1 cellular context compared by ENCODE assay signal in genomic region chr15:80982205-80982604, GRCh38.
TF ChIP-seq lines count a peak whose summit lies in the region.

No MANE protein-coding gene starts in this region.

TF ChIP-seq in Ishikawa, 13 proteins besides CTCF, POLR2A, EP300 and RAD21 (continued from another document):
- TF ChIP-seq, protein P1, sequence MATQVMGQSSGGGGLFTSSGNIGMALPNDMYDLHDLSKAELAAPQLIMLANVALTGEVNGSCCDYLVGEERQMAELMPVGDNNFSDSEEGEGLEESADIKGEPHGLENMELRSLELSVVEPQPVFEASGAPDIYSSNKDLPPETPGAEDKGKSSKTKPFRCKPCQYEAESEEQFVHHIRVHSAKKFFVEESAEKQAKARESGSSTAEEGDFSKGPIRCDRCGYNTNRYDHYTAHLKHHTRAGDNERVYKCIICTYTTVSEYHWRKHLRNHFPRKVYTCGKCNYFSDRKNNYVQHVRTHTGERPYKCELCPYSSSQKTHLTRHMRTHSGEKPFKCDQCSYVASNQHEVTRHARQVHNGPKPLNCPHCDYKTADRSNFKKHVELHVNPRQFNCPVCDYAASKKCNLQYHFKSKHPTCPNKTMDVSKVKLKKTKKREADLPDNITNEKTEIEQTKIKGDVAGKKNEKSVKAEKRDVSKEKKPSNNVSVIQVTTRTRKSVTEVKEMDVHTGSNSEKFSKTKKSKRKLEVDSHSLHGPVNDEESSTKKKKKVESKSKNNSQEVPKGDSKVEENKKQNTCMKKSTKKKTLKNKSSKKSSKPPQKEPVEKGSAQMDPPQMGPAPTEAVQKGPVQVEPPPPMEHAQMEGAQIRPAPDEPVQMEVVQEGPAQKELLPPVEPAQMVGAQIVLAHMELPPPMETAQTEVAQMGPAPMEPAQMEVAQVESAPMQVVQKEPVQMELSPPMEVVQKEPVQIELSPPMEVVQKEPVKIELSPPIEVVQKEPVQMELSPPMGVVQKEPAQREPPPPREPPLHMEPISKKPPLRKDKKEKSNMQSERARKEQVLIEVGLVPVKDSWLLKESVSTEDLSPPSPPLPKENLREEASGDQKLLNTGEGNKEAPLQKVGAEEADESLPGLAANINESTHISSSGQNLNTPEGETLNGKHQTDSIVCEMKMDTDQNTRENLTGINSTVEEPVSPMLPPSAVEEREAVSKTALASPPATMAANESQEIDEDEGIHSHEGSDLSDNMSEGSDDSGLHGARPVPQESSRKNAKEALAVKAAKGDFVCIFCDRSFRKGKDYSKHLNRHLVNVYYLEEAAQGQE (IDR thresholded peaks at IDR 0.05; ENCODE audit: low read depth), result no peak
